Comparison of ENCODE assay signal across 2 cellular contexts in the genomic region with DNA sequence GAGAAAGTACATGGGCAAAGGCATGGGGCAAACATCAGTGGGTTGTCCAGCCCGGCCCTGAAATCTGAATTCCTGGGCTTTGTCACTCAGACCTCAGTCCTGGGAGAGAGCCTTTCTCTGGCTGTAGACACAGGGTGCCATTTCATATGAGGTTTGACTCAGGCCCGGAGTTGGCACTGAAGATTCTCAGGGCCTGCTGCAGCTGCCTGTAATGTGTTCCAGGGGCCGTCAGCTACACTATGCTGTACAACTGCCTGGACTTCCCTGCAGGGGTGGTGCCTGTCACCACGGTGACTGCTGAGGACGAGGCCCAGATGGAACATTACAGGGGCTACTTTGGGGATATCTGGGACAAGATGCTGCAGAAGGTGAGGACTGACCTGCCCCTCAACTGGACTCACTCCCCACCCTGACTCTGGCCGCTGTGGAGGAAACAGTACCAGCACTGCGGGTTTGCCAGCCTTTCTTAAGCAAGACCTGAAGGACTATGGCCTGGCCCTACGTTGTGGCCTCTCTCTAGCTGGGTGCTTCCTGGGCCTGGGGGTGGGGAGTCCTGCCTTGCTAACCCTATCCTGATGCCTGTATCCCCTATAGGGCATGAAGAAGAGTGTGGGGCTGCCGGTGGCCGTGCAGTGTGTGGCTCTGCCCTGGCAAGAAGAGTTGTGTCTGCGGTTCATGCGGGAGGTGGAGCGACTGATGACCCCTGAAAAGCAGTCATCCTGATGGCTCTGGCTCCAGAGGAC.
TF ChIP-seq lines count a peak whose summit lies in the region.

No MANE protein-coding gene starts in this region.

TF ChIP-seq in K562, 482 proteins besides CTCF, POLR2A, EP300 and RAD21:
- TF ChIP-seq ZC3H11A (IDR thresholded peaks at IDR 0.05; ENCODE audit: low read depth, low read length) (no peak), CHD1 (IDR thresholded peaks at IDR 0.05; ENCODE audit: low read length) (no peak), ZNF766 (CRISPR knock-in tag; conservative IDR thresholded peaks at IDR 0.05) (no peak), PHB2 (IDR thresholded peaks at IDR 0.05; ENCODE audit: low read depth) (no peak), XRCC4 (IDR thresholded peaks at IDR 0.05; ENCODE audit: extremely low read depth, insufficient read depth, insufficient read length) (no peak), ZNF507 (tag; conservative IDR thresholded peaks at IDR 0.05) (no peak), ZNF174 (CRISPR knock-in tag; IDR thresholded peaks at IDR 0.05) (no peak)

TF ChIP-seq in HEK293T, 16 proteins besides CTCF, POLR2A, EP300 and RAD21:
- no peak for TF ChIP-seq SUZ12 (IDR thresholded peaks at IDR 0.05)
- TF ChIP-seq HDGF (IDR thresholded peaks at IDR 0.05; ENCODE audit: borderline replicate concordance) = no peak
- TF ChIP-seq ELF4 (IDR thresholded peaks at IDR 0.05) = no peak
- no peak for TF ChIP-seq FOXK2 (IDR thresholded peaks at IDR 0.05)
- TF ChIP-seq SP1 (IDR thresholded peaks at IDR 0.05) = no peak
- no peak for TF ChIP-seq ZNF384 (IDR thresholded peaks at IDR 0.05)
- TF ChIP-seq ARNT (IDR thresholded peaks at IDR 0.05) = no peak
- no peak for TF ChIP-seq CTBP1 (IDR thresholded peaks at IDR 0.05; ENCODE audit: borderline replicate concordance)
- no peak for TF ChIP-seq TARDBP (IDR thresholded peaks at IDR 0.05)
- no peak for TF ChIP-seq BHLHE40 (IDR thresholded peaks at IDR 0.05; ENCODE audit: borderline replicate concordance)
- TF ChIP-seq NFRKB (IDR thresholded peaks at IDR 0.05) = no peak
- TF ChIP-seq FOXM1 (IDR thresholded peaks at IDR 0.05; ENCODE audit: borderline replicate concordance) = no peak
- no peak for TF ChIP-seq L3MBTL2 (conservative IDR thresholded peaks at IDR 0.05)
- TF ChIP-seq, protein P1, sequence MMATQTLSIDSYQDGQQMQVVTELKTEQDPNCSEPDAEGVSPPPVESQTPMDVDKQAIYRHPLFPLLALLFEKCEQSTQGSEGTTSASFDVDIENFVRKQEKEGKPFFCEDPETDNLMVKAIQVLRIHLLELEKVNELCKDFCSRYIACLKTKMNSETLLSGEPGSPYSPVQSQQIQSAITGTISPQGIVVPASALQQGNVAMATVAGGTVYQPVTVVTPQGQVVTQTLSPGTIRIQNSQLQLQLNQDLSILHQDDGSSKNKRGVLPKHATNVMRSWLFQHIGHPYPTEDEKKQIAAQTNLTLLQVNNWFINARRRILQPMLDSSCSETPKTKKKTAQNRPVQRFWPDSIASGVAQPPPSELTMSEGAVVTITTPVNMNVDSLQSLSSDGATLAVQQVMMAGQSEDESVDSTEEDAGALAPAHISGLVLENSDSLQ (IDR thresholded peaks at IDR 0.05) = no peak
- TF ChIP-seq FOXA1 (IDR thresholded peaks at IDR 0.05) = no peak
- TF ChIP-seq LEF1 (IDR thresholded peaks at IDR 0.05; ENCODE audit: borderline replicate concordance) = no peak
TF ChIP-seq in HEK293T: peak in this region for 0.
